In the genomic region with DNA sequence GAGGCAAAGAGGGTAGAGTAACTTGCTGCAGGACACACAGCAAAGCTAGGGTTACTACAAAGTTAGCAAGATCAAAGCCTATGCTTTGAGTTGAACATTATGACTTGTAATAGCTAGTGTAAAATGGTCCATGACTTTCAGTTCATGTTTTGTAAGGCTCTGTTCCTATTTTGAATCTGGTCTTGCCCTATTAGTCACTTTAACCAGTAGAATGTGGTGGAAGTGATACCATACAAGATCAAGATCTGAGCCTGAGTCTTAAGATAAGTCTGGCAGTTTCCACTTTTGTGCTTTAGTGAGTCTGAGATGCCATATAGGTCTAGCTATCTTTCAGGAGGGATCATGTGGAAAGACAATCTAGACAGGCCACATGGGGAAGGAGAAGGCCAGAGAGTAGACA, we compare ENCODE assay signal across 1 cellular context.
TF ChIP-seq lines count a peak whose summit lies in the region.

No MANE protein-coding gene starts in this region.

TF ChIP-seq in GM12878, 131 proteins besides CTCF, POLR2A, EP300 and RAD21 (continued from another document):
- TF ChIP-seq, protein P1, sequence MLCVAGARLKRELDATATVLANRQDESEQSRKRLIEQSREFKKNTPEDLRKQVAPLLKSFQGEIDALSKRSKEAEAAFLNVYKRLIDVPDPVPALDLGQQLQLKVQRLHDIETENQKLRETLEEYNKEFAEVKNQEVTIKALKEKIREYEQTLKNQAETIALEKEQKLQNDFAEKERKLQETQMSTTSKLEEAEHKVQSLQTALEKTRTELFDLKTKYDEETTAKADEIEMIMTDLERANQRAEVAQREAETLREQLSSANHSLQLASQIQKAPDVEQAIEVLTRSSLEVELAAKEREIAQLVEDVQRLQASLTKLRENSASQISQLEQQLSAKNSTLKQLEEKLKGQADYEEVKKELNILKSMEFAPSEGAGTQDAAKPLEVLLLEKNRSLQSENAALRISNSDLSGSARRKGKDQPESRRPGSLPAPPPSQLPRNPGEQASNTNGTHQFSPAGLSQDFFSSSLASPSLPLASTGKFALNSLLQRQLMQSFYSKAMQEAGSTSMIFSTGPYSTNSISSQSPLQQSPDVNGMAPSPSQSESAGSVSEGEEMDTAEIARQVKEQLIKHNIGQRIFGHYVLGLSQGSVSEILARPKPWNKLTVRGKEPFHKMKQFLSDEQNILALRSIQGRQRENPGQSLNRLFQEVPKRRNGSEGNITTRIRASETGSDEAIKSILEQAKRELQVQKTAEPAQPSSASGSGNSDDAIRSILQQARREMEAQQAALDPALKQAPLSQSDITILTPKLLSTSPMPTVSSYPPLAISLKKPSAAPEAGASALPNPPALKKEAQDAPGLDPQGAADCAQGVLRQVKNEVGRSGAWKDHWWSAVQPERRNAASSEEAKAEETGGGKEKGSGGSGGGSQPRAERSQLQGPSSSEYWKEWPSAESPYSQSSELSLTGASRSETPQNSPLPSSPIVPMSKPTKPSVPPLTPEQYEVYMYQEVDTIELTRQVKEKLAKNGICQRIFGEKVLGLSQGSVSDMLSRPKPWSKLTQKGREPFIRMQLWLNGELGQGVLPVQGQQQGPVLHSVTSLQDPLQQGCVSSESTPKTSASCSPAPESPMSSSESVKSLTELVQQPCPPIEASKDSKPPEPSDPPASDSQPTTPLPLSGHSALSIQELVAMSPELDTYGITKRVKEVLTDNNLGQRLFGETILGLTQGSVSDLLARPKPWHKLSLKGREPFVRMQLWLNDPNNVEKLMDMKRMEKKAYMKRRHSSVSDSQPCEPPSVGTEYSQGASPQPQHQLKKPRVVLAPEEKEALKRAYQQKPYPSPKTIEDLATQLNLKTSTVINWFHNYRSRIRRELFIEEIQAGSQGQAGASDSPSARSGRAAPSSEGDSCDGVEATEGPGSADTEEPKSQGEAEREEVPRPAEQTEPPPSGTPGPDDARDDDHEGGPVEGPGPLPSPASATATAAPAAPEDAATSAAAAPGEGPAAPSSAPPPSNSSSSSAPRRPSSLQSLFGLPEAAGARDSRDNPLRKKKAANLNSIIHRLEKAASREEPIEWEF (IDR thresholded peaks at IDR 0.05; ENCODE audit: insufficient replicate concordance, low read depth, low read length) = no peak
- TF ChIP-seq, protein P2, sequence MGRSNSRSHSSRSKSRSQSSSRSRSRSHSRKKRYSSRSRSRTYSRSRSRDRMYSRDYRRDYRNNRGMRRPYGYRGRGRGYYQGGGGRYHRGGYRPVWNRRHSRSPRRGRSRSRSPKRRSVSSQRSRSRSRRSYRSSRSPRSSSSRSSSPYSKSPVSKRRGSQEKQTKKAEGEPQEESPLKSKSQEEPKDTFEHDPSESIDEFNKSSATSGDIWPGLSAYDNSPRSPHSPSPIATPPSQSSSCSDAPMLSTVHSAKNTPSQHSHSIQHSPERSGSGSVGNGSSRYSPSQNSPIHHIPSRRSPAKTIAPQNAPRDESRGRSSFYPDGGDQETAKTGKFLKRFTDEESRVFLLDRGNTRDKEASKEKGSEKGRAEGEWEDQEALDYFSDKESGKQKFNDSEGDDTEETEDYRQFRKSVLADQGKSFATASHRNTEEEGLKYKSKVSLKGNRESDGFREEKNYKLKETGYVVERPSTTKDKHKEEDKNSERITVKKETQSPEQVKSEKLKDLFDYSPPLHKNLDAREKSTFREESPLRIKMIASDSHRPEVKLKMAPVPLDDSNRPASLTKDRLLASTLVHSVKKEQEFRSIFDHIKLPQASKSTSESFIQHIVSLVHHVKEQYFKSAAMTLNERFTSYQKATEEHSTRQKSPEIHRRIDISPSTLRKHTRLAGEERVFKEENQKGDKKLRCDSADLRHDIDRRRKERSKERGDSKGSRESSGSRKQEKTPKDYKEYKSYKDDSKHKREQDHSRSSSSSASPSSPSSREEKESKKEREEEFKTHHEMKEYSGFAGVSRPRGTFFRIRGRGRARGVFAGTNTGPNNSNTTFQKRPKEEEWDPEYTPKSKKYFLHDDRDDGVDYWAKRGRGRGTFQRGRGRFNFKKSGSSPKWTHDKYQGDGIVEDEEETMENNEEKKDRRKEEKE (IDR thresholded peaks at IDR 0.05) = no peak
- TF ChIP-seq RCOR1 (conservative IDR thresholded peaks at IDR 0.05; ENCODE audit: low read depth, low read length) (no peak), TAF1 (IDR thresholded peaks at IDR 0.05; ENCODE audit: borderline replicate concordance, low read depth, low read length) (no peak), JUNB (IDR thresholded peaks at IDR 0.05) (peak; percentile 87), IKZF2 (IDR thresholded peaks at IDR 0.05) (peak in 1 of 2 experiments; percentile 43; a peak in 2 of 4 replicates), ZNF622 (IDR thresholded peaks at IDR 0.05) (no peak), ZBED1 (IDR thresholded peaks at IDR 0.05; ENCODE audit: borderline replicate concordance) (0 out of 2 replicates have a peak, but pooled peaks have one; percentile 55)
- TF ChIP-seq, protein P3, sequence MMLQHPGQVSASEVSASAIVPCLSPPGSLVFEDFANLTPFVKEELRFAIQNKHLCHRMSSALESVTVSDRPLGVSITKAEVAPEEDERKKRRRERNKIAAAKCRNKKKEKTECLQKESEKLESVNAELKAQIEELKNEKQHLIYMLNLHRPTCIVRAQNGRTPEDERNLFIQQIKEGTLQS (IDR thresholded peaks at IDR 0.05; ENCODE audit: borderline replicate concordance, extremely low read depth, low read depth, low read length) = no peak
- TF ChIP-seq, protein P4, sequence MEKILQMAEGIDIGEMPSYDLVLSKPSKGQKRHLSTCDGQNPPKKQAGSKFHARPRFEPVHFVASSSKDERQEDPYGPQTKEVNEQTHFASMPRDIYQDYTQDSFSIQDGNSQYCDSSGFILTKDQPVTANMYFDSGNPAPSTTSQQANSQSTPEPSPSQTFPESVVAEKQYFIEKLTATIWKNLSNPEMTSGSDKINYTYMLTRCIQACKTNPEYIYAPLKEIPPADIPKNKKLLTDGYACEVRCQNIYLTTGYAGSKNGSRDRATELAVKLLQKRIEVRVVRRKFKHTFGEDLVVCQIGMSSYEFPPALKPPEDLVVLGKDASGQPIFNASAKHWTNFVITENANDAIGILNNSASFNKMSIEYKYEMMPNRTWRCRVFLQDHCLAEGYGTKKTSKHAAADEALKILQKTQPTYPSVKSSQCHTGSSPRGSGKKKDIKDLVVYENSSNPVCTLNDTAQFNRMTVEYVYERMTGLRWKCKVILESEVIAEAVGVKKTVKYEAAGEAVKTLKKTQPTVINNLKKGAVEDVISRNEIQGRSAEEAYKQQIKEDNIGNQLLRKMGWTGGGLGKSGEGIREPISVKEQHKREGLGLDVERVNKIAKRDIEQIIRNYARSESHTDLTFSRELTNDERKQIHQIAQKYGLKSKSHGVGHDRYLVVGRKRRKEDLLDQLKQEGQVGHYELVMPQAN (conservative IDR thresholded peaks at IDR 0.05) = no peak
- TF ChIP-seq, protein P5, sequence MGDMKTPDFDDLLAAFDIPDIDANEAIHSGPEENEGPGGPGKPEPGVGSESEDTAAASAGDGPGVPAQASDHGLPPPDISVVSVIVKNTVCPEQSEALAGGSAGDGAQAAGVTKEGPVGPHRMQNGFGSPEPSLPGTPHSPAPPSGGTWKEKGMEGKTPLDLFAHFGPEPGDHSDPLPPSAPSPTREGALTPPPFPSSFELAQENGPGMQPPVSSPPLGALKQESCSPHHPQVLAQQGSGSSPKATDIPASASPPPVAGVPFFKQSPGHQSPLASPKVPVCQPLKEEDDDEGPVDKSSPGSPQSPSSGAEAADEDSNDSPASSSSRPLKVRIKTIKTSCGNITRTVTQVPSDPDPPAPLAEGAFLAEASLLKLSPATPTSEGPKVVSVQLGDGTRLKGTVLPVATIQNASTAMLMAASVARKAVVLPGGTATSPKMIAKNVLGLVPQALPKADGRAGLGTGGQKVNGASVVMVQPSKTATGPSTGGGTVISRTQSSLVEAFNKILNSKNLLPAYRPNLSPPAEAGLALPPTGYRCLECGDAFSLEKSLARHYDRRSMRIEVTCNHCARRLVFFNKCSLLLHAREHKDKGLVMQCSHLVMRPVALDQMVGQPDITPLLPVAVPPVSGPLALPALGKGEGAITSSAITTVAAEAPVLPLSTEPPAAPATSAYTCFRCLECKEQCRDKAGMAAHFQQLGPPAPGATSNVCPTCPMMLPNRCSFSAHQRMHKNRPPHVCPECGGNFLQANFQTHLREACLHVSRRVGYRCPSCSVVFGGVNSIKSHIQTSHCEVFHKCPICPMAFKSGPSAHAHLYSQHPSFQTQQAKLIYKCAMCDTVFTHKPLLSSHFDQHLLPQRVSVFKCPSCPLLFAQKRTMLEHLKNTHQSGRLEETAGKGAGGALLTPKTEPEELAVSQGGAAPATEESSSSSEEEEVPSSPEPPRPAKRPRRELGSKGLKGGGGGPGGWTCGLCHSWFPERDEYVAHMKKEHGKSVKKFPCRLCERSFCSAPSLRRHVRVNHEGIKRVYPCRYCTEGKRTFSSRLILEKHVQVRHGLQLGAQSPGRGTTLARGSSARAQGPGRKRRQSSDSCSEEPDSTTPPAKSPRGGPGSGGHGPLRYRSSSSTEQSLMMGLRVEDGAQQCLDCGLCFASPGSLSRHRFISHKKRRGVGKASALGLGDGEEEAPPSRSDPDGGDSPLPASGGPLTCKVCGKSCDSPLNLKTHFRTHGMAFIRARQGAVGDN (IDR thresholded peaks at IDR 0.05) = no peak
